8 cellular contexts compared by ENCODE assay signal in genomic region chr5:88502179-88503064, GRCh38.
A peak's percentile ranks its signal among the peaks of the same experiment; 100 is the strongest.
DNase-seq lines count a peak whose midpoint lies in the region; ATAC-seq and TF ChIP-seq lines count a peak whose summit lies in the region.

No MANE protein-coding gene starts in this region.

- in situ Hi-C loops in SK-MEL-5 (cut with HindIII; ENCODE audit: low pct_unique_long_range_greater_than_20kb, low sequenced_read_pairs) = no loop called here

- no peak for TF ChIP-seq POLR2A in erythroblast (IDR thresholded peaks at IDR 0.05; ENCODE audit: low read length)

- DNase-seq in stimulated activated CD4-positive, alpha-beta T cell treated with anti-CD3 and anti-CD28 coated beads, Interleukin-1b, Interleukin-23, amount 100 ng/mL, for 48 hours = peak; percentile 3
- no peak for DNase-seq in stimulated activated CD4-positive, alpha-beta T cell treated with anti-CD3 and anti-CD28 coated beads, Interleukin-4, amount 100 ng/mL, for 24 hours
- DNase-seq in SK-MEL-5 (ENCODE audit: low read depth, low spot score) (peak; percentile 31), fibroblast of peridontal ligament (ENCODE audit: extremely low read depth) (peak; percentile 43), putamen (ENCODE audit: low spot score) (no peak), erythroblast (lab: John Stamatoyannopoulos, UW) (no peak)
- DNase-seq in stimulated activated CD8-positive, alpha-beta memory T cell treated with anti-CD3 and anti-CD28 coated beads, Interleukin-4, amount 100 ng/mL, for 48 hours = peak; percentile 26

- peak; percentile 89 for ATAC-seq in HG02884 (IDR thresholded peaks at IDR 0.05; ENCODE audit: unreplicated experiment)

Comparison
In these comparisons a context has a peak if more than half of its experiments do, and no peak if none do; other contexts are left out.
1. DNase-seq: peak in stimulated activated CD4-positive, alpha-beta T cell treated with anti-CD3 and anti-CD28 coated beads, Interleukin-1b, Interleukin-23, amount 100 ng/mL, for 48 hours (single experiment), SK-MEL-5 (single experiment), fibroblast of peridontal ligament (single experiment) and stimulated activated CD8-positive, alpha-beta memory T cell treated with anti-CD3 and anti-CD28 coated beads, Interleukin-4, amount 100 ng/mL, for 48 hours (single experiment); none in stimulated activated CD4-positive, alpha-beta T cell treated with anti-CD3 and anti-CD28 coated beads, Interleukin-4, amount 100 ng/mL, for 24 hours (single experiment), putamen (single experiment) and erythroblast (0 of 2).